ENCODE assay signal across 8 cellular contexts in the genomic region with DNA sequence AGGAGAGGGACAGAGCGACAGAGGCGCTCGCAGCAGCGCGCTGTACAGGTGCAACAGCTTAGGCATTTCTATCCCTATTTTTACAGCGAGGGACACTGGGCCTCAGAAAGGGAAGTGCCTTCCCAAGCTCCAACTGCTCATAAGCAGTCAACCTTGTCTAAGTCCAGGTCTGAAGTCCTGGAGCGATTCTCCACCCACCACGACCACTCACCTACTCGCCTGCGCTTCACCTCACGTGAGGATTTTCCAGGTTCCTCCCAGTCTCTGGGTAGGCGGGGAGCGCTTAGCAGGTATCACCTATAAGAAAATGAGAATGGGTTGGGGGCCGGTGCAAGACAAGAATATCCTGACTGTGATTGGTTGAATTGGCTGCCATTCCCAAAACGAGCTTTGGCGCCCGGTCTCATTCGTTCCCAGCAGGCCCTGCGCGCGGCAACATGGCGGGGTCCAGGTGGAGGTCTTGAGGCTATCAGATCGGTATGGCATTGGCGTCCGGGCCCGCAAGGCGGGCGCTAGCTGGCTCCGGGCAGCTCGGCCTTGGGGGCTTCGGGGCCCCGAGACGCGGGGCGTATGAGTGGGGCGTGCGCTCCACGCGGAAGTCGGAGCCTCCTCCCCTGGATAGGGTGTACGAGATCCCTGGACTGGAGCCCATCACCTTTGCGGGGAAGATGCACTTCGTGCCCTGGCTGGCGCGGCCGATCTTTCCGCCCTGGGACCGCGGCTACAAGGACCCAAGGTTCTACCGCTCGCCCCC. TPM values are rescaled to one million over a fixed set of nuclear protein-coding genes. Genes with fewer than 3 reads are reported as not detected.
DNase-seq lines count a peak whose midpoint lies in the region; ATAC-seq and TF ChIP-seq lines count a peak whose summit lies in the region.

A gene with protein sequence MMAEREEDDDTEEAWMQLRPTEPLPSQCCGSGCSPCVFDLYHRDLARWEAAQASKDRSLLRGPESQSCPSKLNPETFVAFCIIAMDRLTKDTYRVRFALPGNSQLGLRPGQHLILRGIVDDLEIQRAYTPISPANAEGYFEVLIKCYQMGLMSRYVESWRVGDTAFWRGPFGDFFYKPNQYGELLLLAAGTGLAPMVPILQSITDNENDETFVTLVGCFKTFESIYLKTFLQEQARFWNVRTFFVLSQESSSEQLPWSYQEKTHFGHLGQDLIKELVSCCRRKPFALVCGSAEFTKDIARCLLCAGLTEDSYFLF (minus strand): TSS at position 266 of the 754 bp plus-strand sequence. CDS start 4,414 bp downstream, outside the sequence.
A gene (plus strand): TSS at position 403 of the 754 bp plus-strand sequence. CDS start 77 bp downstream, at position 480.

- peak within 1 kb of the TSS; percentile 90 for H3K9ac ChIP-seq in mucosa of stomach (ENCODE audit: low read length)

- intact Hi-C loops in PC-9 (cut with micrococcal nuclease; ENCODE audit: unreplicated experiment), result loop anchor here (1.0 to 5.0 kb wide), 2 partner anchors 79 to 287 kb away; no protein-coding TSS in a partner anchor

- H3K4me1 ChIP-seq in PC-9 (replicated peaks; ENCODE audit: insufficient read depth), result peaks cover 18% of the 10 kb centered on the region
- H3K4me1 ChIP-seq in mucosa of stomach (ENCODE audit: control insufficient read depth, insufficient read depth, low read length), result peaks cover 19% of the 10 kb centered on the region

- H3F3A ChIP-seq in PC-9 (ENCODE audit: insufficient read depth, low read depth), result peaks cover 9% of the 10 kb centered on the region; the same call in 1 of the 2 replicates

- H3K36me3 ChIP-seq in PC-9 (ENCODE audit: low read depth), result no peaks in the 10 kb centered on the region
- no peaks in the 10 kb centered on the region for H3K36me3 ChIP-seq in mucosa of stomach (ENCODE audit: control insufficient read depth, insufficient read depth, low read length)

- no peak for TF ChIP-seq CTCF in PC-9 (conservative IDR thresholded peaks at IDR 0.05)

- CTCF ChIA-PET in PC-9 (lab: Charles Lee), result interaction anchor here (0.8 kb wide), 1 partner anchor 82 kb away, joined by 3 read pairs; no protein-coding TSS in a partner anchor

- no peaks in the 10 kb centered on the region for H3K9me2 ChIP-seq in PC-9 (ENCODE audit: insufficient read depth)

- DNase-seq in DMS53 treated with DMSO at 0.1 percent for 48 hours (lab: John Stamatoyannopoulos, UW; ENCODE audit: unreplicated experiment), result peak; percentile 100
- peak; percentile 97 for DNase-seq in KBM-7
- DNase-seq in PC-9, result peak; percentile 93 to 94
- peak; percentile 85 for DNase-seq in activated T-cell treated with anti-CD3 and anti-CD28 coated beads, Interleukin-2, amount 50 U/mL, for 1 hour
- DNase-seq in stimulated activated CD8-positive, alpha-beta memory T cell treated with anti-CD3 and anti-CD28 coated beads, Interleukin-4, amount 100 ng/mL, for 48 hours, result peak; percentile 92

- peak within 1 kb of the TSS; percentile 100 for H3K4me2 ChIP-seq in PC-9

- H3K4me3 ChIP-seq in PC-9 (peak within 1 kb of the TSS; percentile 98), mucosa of stomach (ENCODE audit: low read length) (peak within 1 kb of the TSS; percentile 44)

- H3K27me3 ChIP-seq in PC-9 (ENCODE audit: insufficient read depth, low read depth) (no peaks in the 10 kb centered on the region), mucosa of stomach (ENCODE audit: control insufficient read depth, insufficient read depth, low read length) (no peaks in the 10 kb centered on the region)

- in situ Hi-C loops in KBM-7 (cut with MboI; ENCODE audit: low pct_unique_long_range_greater_than_20kb, low sequenced_read_pairs), result no loop called here

- peak; percentile 94 for ATAC-seq in GM21723 (IDR thresholded peaks at IDR 0.05; ENCODE audit: unreplicated experiment)
- peak; percentile 98 for ATAC-seq in esophagus mucosa

- H3K9me3 ChIP-seq in PC-9 (ENCODE audit: insufficient read depth, low read depth), result no peaks in the 10 kb centered on the region
- H3K9me3 ChIP-seq in mucosa of stomach (ENCODE audit: control insufficient read depth, low read length), result no peaks in the 10 kb centered on the region

- BruUV-seq in PC-9 (replicated peaks; lab: Mats Ljungman, UMichigan), result no TSS peak

- no peak within 1 kb of the TSS for H3K27ac ChIP-seq in PC-9

- H4K20me1 ChIP-seq in PC-9 (ENCODE audit: insufficient read depth), result no peaks in the 10 kb centered on the region

- POLR2A ChIA-PET in PC-9 (lab: Charles Lee; ENCODE audit: unreplicated experiment), result interaction anchor here (0.5 to 0.6 kb wide), 4 partner anchors 11 to 1047 kb away, joined by 3 to 11 read pairs (median 6); no protein-coding TSS in a partner anchor

- peaks cover 32% of the 10 kb centered on the region for H3K79me2 ChIP-seq in PC-9 (ENCODE audit: low read depth)

- peak within 1 kb of the TSS; percentile 94 for H2AFZ ChIP-seq in PC-9

RNA-seq across cellular contexts. Expression of the first gene that starts in this region (rescaled TPM):
- total RNA-seq in PC-9 (2021) (6.5 and 6.7 TPM in 2 replicates), esophagus mucosa (2.9 TPM)

RNA-seq across cellular contexts. Expression of the second gene that starts in this region (rescaled TPM):
- total RNA-seq in PC-9 (2021) (180 and 198 TPM in 2 replicates), esophagus mucosa (86.1 TPM)
